ENCODE assay signal across 29 cellular contexts in the genomic region with DNA sequence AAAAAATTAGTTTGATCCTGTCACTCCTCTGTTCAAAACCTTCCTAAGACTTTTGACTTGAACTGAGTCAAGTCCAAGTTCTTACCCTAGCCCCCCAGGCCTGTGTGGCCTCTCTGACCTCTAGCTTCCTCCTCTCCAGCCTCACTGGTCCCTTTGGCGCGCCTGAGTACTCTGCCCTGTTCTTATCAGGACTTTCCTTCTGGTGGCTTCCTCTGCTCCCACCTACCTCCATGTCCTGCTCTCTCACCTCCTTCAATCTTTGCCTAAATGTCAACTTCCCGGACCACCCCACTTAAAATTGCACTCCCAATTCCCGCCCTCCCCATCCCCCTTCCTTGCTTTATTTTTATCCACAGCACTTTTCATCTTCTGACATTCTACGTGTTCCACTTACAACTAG.
"Had no signal": no experiment of that assay in that cellular context is flagged by ENCODE, and none has a peak within 500 bp of the region (broad histone marks: within the 10 kb centered on the region; RNA-seq: fewer than 3 reads in every experiment).

No MANE protein-coding gene starts in this region.

- H3K27me3 Mint-ChIP-seq: activated B cell treated with CpG ODN at 0.5 μM for 24 hours; activated CD8-positive, alpha-beta T cell treated with anti-CD3 and anti-CD28 coated beads for 36 hours; activated naive CD4-positive, alpha-beta T cell treated with anti-CD3 and anti-CD28 coated beads, Interleukin-2, amount 10 ng/mL, durations not matched to agents 7 days and 5 days; activated naive CD8-positive, alpha-beta T cell treated with anti-CD3 and anti-CD28 coated beads, Interleukin-2, amount 10 ng/mL, durations not matched to agents 7 days and 5 days; activated T-helper 17 cell treated with anti-CD3 and anti-CD28 coated beads, Interleukin-2, amount 50 U/mL, for 72 hours; central memory CD8-positive, alpha-beta T cell; effector memory CD8-positive, alpha-beta T cell had no signal

- H3K4me3 Mint-ChIP-seq: activated B cell treated with CpG ODN at 0.5 μM for 24 hours; activated CD8-positive, alpha-beta T cell treated with anti-CD3 and anti-CD28 coated beads for 36 hours; activated naive CD4-positive, alpha-beta T cell treated with anti-CD3 and anti-CD28 coated beads, Interleukin-2, amount 10 ng/mL, durations not matched to agents 7 days and 5 days; activated naive CD8-positive, alpha-beta T cell treated with anti-CD3 and anti-CD28 coated beads, Interleukin-2, amount 10 ng/mL, durations not matched to agents 7 days and 5 days; activated T-cell treated with anti-CD3 and anti-CD28 coated beads, Interleukin-2, amount 50 U/mL, for 4 hours; activated T-helper 17 cell treated with anti-CD3 and anti-CD28 coated beads, Interleukin-2, amount 50 U/mL, for 72 hours; central memory CD8-positive, alpha-beta T cell; effector memory CD8-positive, alpha-beta T cell had no signal

- H3K9me3 Mint-ChIP-seq: activated B cell treated with CpG ODN at 0.5 μM for 24 hours; activated T-helper 17 cell treated with anti-CD3 and anti-CD28 coated beads, Interleukin-2, amount 50 U/mL, for 72 hours had no signal

- FAIRE-seq: astrocyte, bronchial epithelial cell, TTC549 had no signal

- H3K4me1 Mint-ChIP-seq: activated naive CD4-positive, alpha-beta T cell treated with anti-CD3 and anti-CD28 coated beads, Interleukin-2, amount 10 ng/mL, durations not matched to agents 7 days and 5 days; activated naive CD8-positive, alpha-beta T cell treated with anti-CD3 and anti-CD28 coated beads, Interleukin-2, amount 10 ng/mL, durations not matched to agents 7 days and 5 days; activated T-helper 17 cell treated with anti-CD3 and anti-CD28 coated beads, Interleukin-2, amount 50 U/mL, for 72 hours; central memory CD8-positive, alpha-beta T cell had no signal

- H3K27ac Mint-ChIP-seq: activated B cell treated with CpG ODN at 0.5 μM for 24 hours; activated CD8-positive, alpha-beta T cell treated with anti-CD3 and anti-CD28 coated beads for 36 hours; activated naive CD4-positive, alpha-beta T cell treated with anti-CD3 and anti-CD28 coated beads, Interleukin-2, amount 10 ng/mL, durations not matched to agents 7 days and 5 days; activated naive CD8-positive, alpha-beta T cell treated with anti-CD3 and anti-CD28 coated beads, Interleukin-2, amount 10 ng/mL, durations not matched to agents 7 days and 5 days; activated T-helper 17 cell treated with anti-CD3 and anti-CD28 coated beads, Interleukin-2, amount 50 U/mL, for 72 hours; effector memory CD8-positive, alpha-beta T cell had no signal

- H3K36me3 Mint-ChIP-seq: activated naive CD4-positive, alpha-beta T cell treated with anti-CD3 and anti-CD28 coated beads, Interleukin-2, amount 10 ng/mL, durations not matched to agents 7 days and 5 days; activated naive CD4-positive, alpha-beta T cell treated with anti-CD3 and anti-CD28 coated beads, Interleukin-2, amount 50 U/mL, for 72 hours; activated naive CD8-positive, alpha-beta T cell treated with anti-CD3 and anti-CD28 coated beads, Interleukin-2, amount 10 ng/mL, durations not matched to agents 7 days and 5 days had no signal

- ATAC-seq: activated CD4-positive, CD25-positive, alpha-beta regulatory T cell treated with anti-CD3 and anti-CD28 coated beads, Interleukin-2, amount 50 U/mL, for 24 hours; activated CD8-positive, alpha-beta T cell treated with anti-CD3 and anti-CD28 coated beads for 36 hours; activated naive CD4-positive, alpha-beta T cell treated with anti-CD3 and anti-CD28 coated beads, Interleukin-2, amount 50 U/mL, for 72 hours; activated T-cell treated with anti-CD3 and anti-CD28 coated beads, Interleukin-2, amount 50 U/mL, for 4 hours; activated T-helper 17 cell treated with anti-CD3 and anti-CD28 coated beads, Interleukin-2, amount 50 U/mL, for 72 hours; effector memory CD8-positive, alpha-beta T cell; foreskin keratinocyte; gastrocnemius medialis; heart left ventricle had no signal

- DNase-seq: activated B cell treated with CpG ODN at 0.5 μM for 24 hours; activated CD4-positive, alpha-beta T cell treated with anti-CD3 and anti-CD28 coated beads for 48 hours; activated CD4-positive, alpha-beta T cell treated with anti-CD3 and anti-CD28 coated beads, Interleukin-2, amount 50 U/mL, for 1 hour; activated CD4-positive, alpha-beta T cell treated with anti-CD3 and anti-CD28 coated beads, Interleukin-2, amount 50 U/mL, for 48 hours; activated CD8-positive, alpha-beta memory T cell treated with anti-CD3 and anti-CD28 coated beads for 24 hours; activated CD8-positive, alpha-beta T cell treated with anti-CD3 and anti-CD28 coated beads for 36 hours; activated effector memory CD4-positive, alpha-beta T cell treated with Interleukin-2 at 50 U/mL for 16 hours; activated naive CD4-positive, alpha-beta T cell treated with anti-CD3 and anti-CD28 coated beads, Interleukin-2, amount 10 ng/mL, durations not matched to agents 7 days and 5 days; activated naive CD8-positive, alpha-beta T cell treated with anti-CD3 and anti-CD28 coated beads, Interleukin-2, amount 10 ng/mL, durations not matched to agents 7 days and 5 days; activated T-cell treated with anti-CD3 and anti-CD28 coated beads, Interleukin-2, amount 50 U/mL, for 4 hours; amniotic stem cell; anterior cingulate cortex; brain microvascular endothelial cell; dermis blood vessel endothelial cell; effector CD4-positive, alpha-beta T cell; effector memory CD8-positive, alpha-beta T cell; foreskin keratinocyte; gastrocnemius medialis; glutamatergic neuron; heart left ventricle; T-helper 2 cell; WERI-Rb-1 had no signal
